In genomic region chr1:89822999-89823628, GRCh38 we compare ENCODE assay signal across 9 cellular contexts. TPM values are rescaled to one million over a fixed set of nuclear protein-coding genes. Genes with fewer than 3 reads are reported as not detected.
DNase-seq lines count a peak whose midpoint lies in the region; ATAC-seq and TF ChIP-seq lines count a peak whose summit lies in the region.
"Had no signal": no experiment of that assay in that cellular context is flagged by ENCODE, and none has a peak within 500 bp of the region (broad histone marks: within the 10 kb centered on the region; RNA-seq: fewer than 3 reads in every experiment).

No MANE protein-coding gene starts in this region.

- no peak for TF ChIP-seq POLR2A in esophagus muscularis mucosa (IDR thresholded peaks at IDR 0.05; ENCODE audit: low read depth)

- 73% methylated on average over 4 of the region's 4 CpGs for WGBS in esophagus muscularis mucosa

- intact Hi-C loops in A673 (cut with micrococcal nuclease; ENCODE audit: unreplicated experiment) (loop anchor here (5.0 kb wide), 2 partner anchors 84 to 164 kb away; no protein-coding TSS in a partner anchor), esophagus muscularis mucosa (cut with DNase I) (no loop called here)

- H3K27me3 Mint-ChIP-seq in glutamatergic neuron (ENCODE audit: unreplicated experiment) = peaks cover 6% of the 10 kb centered on the region

- H3K9me3 Mint-ChIP-seq in glutamatergic neuron (ENCODE audit: unreplicated experiment) = peaks cover 8% of the 10 kb centered on the region

- DNase-seq in A673 (ENCODE audit: low spot score) = peak; percentile 54
- peak; percentile 36 for DNase-seq in EL
- peak; percentile 57 for DNase-seq in RKO (ENCODE audit: low spot score)
- DNase-seq in glutamatergic neuron = no peak
- DNase-seq in amniotic stem cell (lab: John Stamatoyannopoulos, UW) = no peak
- DNase-seq in occipital lobe (lab: John Stamatoyannopoulos, UW) = no peak
- DNase-seq in esophagus muscularis mucosa (ENCODE audit: extremely low spot score) = no peak
- DNase-seq: activated naive CD4-positive, alpha-beta T cell treated with Interleukin-2 at 50 U/mL for 16 hours had no signal

- H3K36me3 ChIP-seq in A673 (ENCODE audit: insufficient read depth, low read length, poor library complexity, severe bottlenecking) = peaks cover 12% of the 10 kb centered on the region
- no peaks in the 10 kb centered on the region for H3K36me3 ChIP-seq in esophagus muscularis mucosa

- H3K9me3 ChIP-seq in A673 (ENCODE audit: low read depth, low read length, poor library complexity, severe bottlenecking) (no peaks in the 10 kb centered on the region), esophagus muscularis mucosa (no peaks in the 10 kb centered on the region)

- H3K4me3 Mint-ChIP-seq in glutamatergic neuron (ENCODE audit: unreplicated experiment) = peak overlapping the region; percentile 97

- BruUV-seq in A673 (replicated peaks; lab: Mats Ljungman, UMichigan) = no TSS peak

- TF ChIP-seq CTCF in A673 (conservative IDR thresholded peaks at IDR 0.05; ENCODE audit: low read depth, low read length) (no peak), glutamatergic neuron (IDR thresholded peaks at IDR 0.05; ENCODE audit: partially characterized antibody, unreplicated experiment) (no peak), esophagus muscularis mucosa (IDR thresholded peaks at IDR 0.05) (no peak)

- no peak for TF ChIP-seq EP300 in esophagus muscularis mucosa (IDR thresholded peaks at IDR 0.05)

- ATAC-seq in HG03039 (IDR thresholded peaks at IDR 0.05; ENCODE audit: unreplicated experiment) = no peak

- peaks cover 32% of the 10 kb centered on the region for H3K4me1 Mint-ChIP-seq in glutamatergic neuron (ENCODE audit: low read depth, unreplicated experiment)

- CTCF ChIA-PET in A673 (lab: Charles Lee) = no interaction called here

- H3K27me3 ChIP-seq in A673 (replicated peaks; ENCODE audit: insufficient read depth, low read depth, low read length, poor library complexity) (no peaks in the 10 kb centered on the region), esophagus muscularis mucosa (no peaks in the 10 kb centered on the region)

- H3K4me3 ChIP-seq in A673 (ENCODE audit: low read depth, low read length, poor library complexity, severe bottlenecking) = peak overlapping the region; percentile 86
- H3K4me3 ChIP-seq in esophagus muscularis mucosa = no peak overlapping the region

- H3K27ac ChIP-seq in A673 (ENCODE audit: low read depth, low read length, poor library complexity, severe bottlenecking) (peak overlapping the region; percentile 89), esophagus muscularis mucosa (replicated peaks in 1 of 4) (no peak overlapping the region)

- no peaks in the 10 kb centered on the region for H3K36me3 Mint-ChIP-seq in glutamatergic neuron (ENCODE audit: unreplicated experiment)

- H3K27ac Mint-ChIP-seq in glutamatergic neuron (ENCODE audit: unreplicated experiment) = no peak overlapping the region

- H3K4me1 ChIP-seq in A673 (ENCODE audit: insufficient read depth, low read length, poor library complexity, severe bottlenecking) (peaks cover 39% of the 10 kb centered on the region), esophagus muscularis mucosa (peaks cover 19 to 33% (median 22%) of the 10 kb centered on the region in 4 donors)

- POLR2A ChIA-PET in A673 (lab: Charles Lee; ENCODE audit: low non-redundant PET) = no interaction called here

RNA-seq across cellular contexts. Expression of gene LRRC8D, which starts 2.3 kb away (rescaled TPM):
- total RNA-seq in A673 (2021) (59.4 and 67.5 TPM in 2 replicates), glutamatergic neuron (ENCODE audit: unreplicated experiment) (54.9 TPM), occipital lobe (29.8 TPM), esophagus muscularis mucosa (10 to 100 TPM in 1 of 4 donors, 1 to 10 TPM in 3; 4.2 to 10.4 (median 6.6) TPM)

Comparison
In these comparisons a context has a peak if more than half of its experiments do, and no peak if none do; other contexts are left out.
1. DNase-seq: peak in A673 (single experiment), EL (single experiment) and RKO (single experiment); none in glutamatergic neuron (single experiment), amniotic stem cell (single experiment), occipital lobe (single experiment) and esophagus muscularis mucosa (single experiment).